17 cellular contexts compared by ENCODE assay signal in the genomic region with DNA sequence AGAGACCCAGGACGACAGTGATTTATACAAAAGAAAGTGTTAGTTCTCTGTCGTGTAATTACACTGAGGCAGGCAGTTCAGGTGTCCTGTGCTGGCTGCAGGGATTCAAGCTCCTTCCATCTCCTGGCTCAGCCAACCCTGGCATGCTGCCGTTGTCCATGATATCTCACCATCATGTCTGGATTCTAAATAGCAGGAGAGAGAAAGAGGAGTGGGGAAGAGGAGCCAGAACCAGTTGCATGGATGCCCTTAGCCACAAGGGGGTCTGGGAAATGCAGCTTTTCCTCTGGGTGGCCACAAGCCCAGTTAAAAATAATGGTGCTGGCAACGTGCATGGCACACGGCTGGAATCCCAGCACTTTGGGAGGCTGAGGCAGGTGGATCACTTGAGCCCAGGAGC. TPM values are rescaled to one million over a fixed set of nuclear protein-coding genes. Genes with fewer than 3 reads are reported as not detected.
DNase-seq lines count a peak whose midpoint lies in the region; ATAC-seq, FAIRE-seq and TF ChIP-seq lines count a peak whose summit lies in the region.
"Had no signal": no experiment of that assay in that cellular context is flagged by ENCODE, and none has a peak within 500 bp of the region (broad histone marks: within the 10 kb centered on the region; RNA-seq: fewer than 3 reads in every experiment).

No MANE protein-coding gene starts in this region.

- WGBS in HepG2 (ENCODE audit: low lambda C conversion rate), result 12% methylated on average over 5 of the region's 5 CpGs
- WGBS in right lobe of liver (ENCODE audit: insufficient coverage, low coverage, low lambda C conversion rate, missing lambda C conversion rate), result 90% methylated on average over 2 of the region's 5 CpGs
- WGBS in trophoblast cell (ENCODE audit: extremely low coverage, insufficient coverage, insufficient read length), result no CpG with 5 or more reads among the region's 5 CpGs

- H3K27me3 ChIP-seq in HepG2 (ENCODE audit: control insufficient read depth in 1 of 2, insufficient read depth in 2 of 2, low read length in 2 of 2) (peaks cover 0 to 1% of the 10 kb centered on the region in 2 experiments; a peak in 2 of 5 replicates), right lobe of liver (no peaks in the 10 kb centered on the region), trophoblast cell (ENCODE audit: insufficient read depth, low read length) (no peaks in the 10 kb centered on the region)
- H3K27me3 ChIP-seq: SJSA1 had no signal

- no peaks in the 10 kb centered on the region for H3K79me1 ChIP-seq in trophoblast cell (ENCODE audit: low read length)

- in situ Hi-C loops in HepG2 (cut with HindIII; ENCODE audit: extremely low pct_ligation_motif_present, low pct_unique_long_range_greater_than_20kb), result no loop called here

- BruUV-seq in HepG2 (replicated peaks; lab: Mats Ljungman, UMichigan), result no TSS peak

- H3K4me3 ChIP-seq in HepG2 (replicated peaks in 1 of 3; ENCODE audit: insufficient read depth in 1 of 3, low read depth in 2 of 3, low read length in 3 of 3) (no peak overlapping the region), right lobe of liver (no peak overlapping the region), trophoblast cell (ENCODE audit: low read depth, low read length) (no peak overlapping the region)
- H3K4me3 ChIP-seq: dorsolateral prefrontal cortex, SJSA1 had no signal

- peaks cover 62% of the 10 kb centered on the region for H3K4me1 ChIP-seq in HepG2 (ENCODE audit: insufficient read depth, low read length)
- H3K4me1 ChIP-seq in right lobe of liver, result no peaks in the 10 kb centered on the region
- peaks cover 0 to 2% of the 10 kb centered on the region in 2 experiments for H3K4me1 ChIP-seq in trophoblast cell (ENCODE audit: control insufficient read depth in 1 of 2, insufficient read depth in 2 of 2, low read length in 2 of 2)
- H3K4me1 ChIP-seq: foreskin keratinocyte, SJSA1 had no signal

- TF ChIP-seq CTCF in HepG2 (CRISPR knock-in tag; IDR thresholded peaks at IDR 0.05) (peak; percentile 56), right lobe of liver (IDR thresholded peaks at IDR 0.05) (no peak), glutamatergic neuron (IDR thresholded peaks at IDR 0.05; ENCODE audit: partially characterized antibody, unreplicated experiment) (no peak)

- ATAC-seq in HepG2 (peak; percentile 86), right lobe of liver (no peak), T-cell (replicated peaks in 1 of 4) (no peak)
- ATAC-seq: foreskin keratinocyte had no signal

- H3K27ac ChIP-seq in HepG2 (ENCODE audit: extremely low read length, insufficient read depth, low read length) (no peak overlapping the region), right lobe of liver (no peak overlapping the region), trophoblast cell (ENCODE audit: low read depth, low read length) (no peak overlapping the region)
- H3K27ac ChIP-seq: dorsolateral prefrontal cortex, foreskin keratinocyte, SJSA1 had no signal

- peak overlapping the region; percentile 92 to 93 for H3K27ac Mint-ChIP-seq in T-cell
- peak overlapping the region; percentile 3 for H3K27ac Mint-ChIP-seq in glutamatergic neuron (ENCODE audit: unreplicated experiment)

- H3K9me3 Mint-ChIP-seq in T-cell, result peaks cover 0 to 3% (median 0%) of the 10 kb centered on the region in 3 donors
- H3K9me3 Mint-ChIP-seq in glutamatergic neuron (ENCODE audit: unreplicated experiment), result no peaks in the 10 kb centered on the region

- CTCF ChIA-PET in HepG2 (lab: Yijun Ruan, JAX; ENCODE audit: low intra/inter-chr PET ratio, low total read pairs), result interaction anchor here (0.7 to 1.3 kb wide), 3 partner anchors 49 to 112 kb away, joined by 3 to 6 read pairs (median 3); partner anchors contain the start of gene KIF22
- CTCF ChIA-PET in T-cell (lab: Charles Lee), result interaction anchor here in 1 of 2 donors (0.6 kb wide), 1 partner anchor 35 kb away, joined by 5 read pairs; no protein-coding TSS in a partner anchor

- intact Hi-C loops in HepG2 (cut with micrococcal nuclease; ENCODE audit: unreplicated experiment) (loop anchor here (5.0 kb wide), 1 partner anchor 56 kb away; the partner anchor contains the start of gene KIF22), right lobe of liver (cut with DNase I) (no loop called here)

- H3K4me2 ChIP-seq in HepG2 (ENCODE audit: low read depth, low read length) (no peak overlapping the region; the same call in 1 of the 2 replicates), trophoblast cell (ENCODE audit: low read length) (no peak overlapping the region)

- no peak overlapping the region for H2AK5ac ChIP-seq in trophoblast cell (ENCODE audit: low read length)

- no peaks in the 10 kb centered on the region for H4K20me1 ChIP-seq in HepG2 (ENCODE audit: insufficient read depth, low read length)

- H2BK5ac ChIP-seq in trophoblast cell (ENCODE audit: low read depth, low read length, poor library complexity), result no peak overlapping the region

- TF ChIP-seq POLR2A in HepG2 (IDR thresholded peaks at IDR 0.05; ENCODE audit: insufficient read depth in 1 of 2, low read depth in 2 of 2, low read length in 2 of 2) (no peak), right lobe of liver (IDR thresholded peaks at IDR 0.05) (no peak)

- no peak overlapping the region for H4K8ac ChIP-seq in trophoblast cell (ENCODE audit: low read depth, low read length)

- POLR2A ChIA-PET in HepG2 (lab: Yijun Ruan, JAX) (interaction anchor here (0.6 to 1.5 kb wide), 3 partner anchors 49 to 69 kb away, joined by 3 read pairs; partner anchors contain the start of gene KIF22), T-cell (lab: Charles Lee) (interaction anchor here (0.6 kb wide), 2 partner anchors 12 to 112 kb away, joined by 3 read pairs; no protein-coding TSS in a partner anchor)

- TF ChIP-seq RAD21 in HepG2 (CRISPR knock-in tag; IDR thresholded peaks at IDR 0.05), result peak; percentile 74

- no peaks in the 10 kb centered on the region for H3K36me3 ChIP-seq in HepG2 (replicated peaks in 1 of 2; ENCODE audit: control insufficient read depth in 1 of 2, insufficient read depth in 2 of 2, low read length in 2 of 2)
- H3K36me3 ChIP-seq in right lobe of liver, result no peaks in the 10 kb centered on the region
- no peaks in the 10 kb centered on the region for H3K36me3 ChIP-seq in trophoblast cell (ENCODE audit: control insufficient read depth in 1 of 2, insufficient read depth in 2 of 2, low read length in 2 of 2)
- H3K36me3 ChIP-seq: SJSA1 had no signal

- no peak for FAIRE-seq in HepG2 (lab: Jason Lieb, UNC)

- H3K4ac ChIP-seq in trophoblast cell (ENCODE audit: low read depth, low read length), result no peak overlapping the region

- no peak overlapping the region for H3K18ac ChIP-seq in trophoblast cell (ENCODE audit: low read length)

- H3K23ac ChIP-seq in trophoblast cell (ENCODE audit: low read length), result no peak overlapping the region

- H2BK120ac ChIP-seq in trophoblast cell (ENCODE audit: insufficient read depth, low read length, poor library complexity), result no peak overlapping the region

- no peak for TF ChIP-seq EP300 in HepG2 (IDR thresholded peaks at IDR 0.05; ENCODE audit: low read depth in 2 of 2, low read length in 2 of 2)
- TF ChIP-seq EP300 in HepG2 (CRISPR knock-in tag; IDR thresholded peaks at IDR 0.05; ENCODE audit: borderline replicate concordance), result no peak

- H3K4me1 Mint-ChIP-seq in T-cell, result peaks cover 67 to 79% (median 74%) of the 10 kb centered on the region in 3 donors
- H3K4me1 Mint-ChIP-seq in glutamatergic neuron (ENCODE audit: low read depth, unreplicated experiment), result no peaks in the 10 kb centered on the region

- H3K79me2 ChIP-seq in HepG2 (ENCODE audit: insufficient read depth, low read length) (no peaks in the 10 kb centered on the region), trophoblast cell (ENCODE audit: control insufficient read depth, insufficient read depth, low read length, poor library complexity) (no peaks in the 10 kb centered on the region)

- no peak overlapping the region for H2BK12ac ChIP-seq in trophoblast cell (ENCODE audit: low read length)

- H3K36me3 Mint-ChIP-seq in T-cell (peaks cover 18% of the 10 kb centered on the region), glutamatergic neuron (ENCODE audit: unreplicated experiment) (no peaks in the 10 kb centered on the region)

- H3K14ac ChIP-seq in trophoblast cell (ENCODE audit: low read length), result no peak overlapping the region

- H3K27me3 Mint-ChIP-seq in T-cell (no peaks in the 10 kb centered on the region), glutamatergic neuron (ENCODE audit: unreplicated experiment) (no peaks in the 10 kb centered on the region)

- no peak overlapping the region for H4K91ac ChIP-seq in trophoblast cell (ENCODE audit: low read depth, low read length)

- DNase-seq in HepG2 (ENCODE audit: low spot score) (peak; percentile 42), right lobe of liver (no peak), T-cell (no peak), glutamatergic neuron (no peak), DMS153 treated with DMSO at 0.1 percent for 48 hours (lab: John Stamatoyannopoulos, UW; ENCODE audit: unreplicated experiment) (no peak), HuH-7 (ENCODE audit: low spot score) (no peak), trophoblast cell (no peak), AG08396 (ENCODE audit: low spot score) (no peak)
- DNase-seq: AML-193, dorsolateral prefrontal cortex, foreskin keratinocyte, Kasumi-1, mesenchymal stem cell, NCI-H187 treated with DMSO at 0.1 percent for 48 hours had no signal

- H3K9ac ChIP-seq in HepG2 (ENCODE audit: insufficient read depth, low read depth, low read length) (no peak overlapping the region), trophoblast cell (ENCODE audit: low read length) (no peak overlapping the region)

- no peak overlapping the region for H4K12ac ChIP-seq in trophoblast cell (ENCODE audit: low read depth, low read length)

- no peaks in the 10 kb centered on the region for H3K9me3 ChIP-seq in HepG2 (ENCODE audit: low read length)
- H3K9me3 ChIP-seq in right lobe of liver, result no peaks in the 10 kb centered on the region
- H3K9me3 ChIP-seq in trophoblast cell (ENCODE audit: insufficient read depth, low read depth, low read length), result no peaks in the 10 kb centered on the region
- H3K9me3 ChIP-seq: SJSA1 had no signal

- H3K4me3 Mint-ChIP-seq in T-cell, result peak overlapping the region in 1 of 3 donors; percentile 10
- no peak overlapping the region for H3K4me3 Mint-ChIP-seq in glutamatergic neuron (ENCODE audit: unreplicated experiment)

- H2AFZ ChIP-seq in HepG2 (ENCODE audit: low read length), result no peak overlapping the region
- H2AFZ ChIP-seq in trophoblast cell (ENCODE audit: insufficient read depth, low read length, poor library complexity), result no peak overlapping the region

RNA-seq across cellular contexts. Expression of gene C16orf54, which starts 9.7 kb away (rescaled TPM):
- not detected in 2 replicates for total RNA-seq in HepG2 (2016; rRNA removed; fragmentation: Illumina TruSeq; extraction: Trizol)
- total RNA-seq in HepG2 (2016; cell fraction: cytosol; rRNA removed; fragmentation: Illumina TruSeq; extraction: Trizol; ENCODE audit: low read depth), result not detected in 2 replicates
- total RNA-seq in HepG2 (2016; cell fraction: insoluble cytoplasmic fraction; rRNA removed; fragmentation: Illumina TruSeq; extraction: Trizol), result not detected in 2 replicates
- not detected in 2 replicates for total RNA-seq in HepG2 (2016; cell fraction: membrane; rRNA removed; fragmentation: Illumina TruSeq; extraction: Trizol)
- not detected in 2 replicates for total RNA-seq in HepG2 (2016; cell fraction: nucleus; rRNA removed; fragmentation: Illumina TruSeq; extraction: Trizol)
- not detected in 2 replicates for polyA plus RNA-seq in HepG2 (2011; rRNA removed)
- not detected in 2 replicates for polyA plus RNA-seq in HepG2 (2011; cell fraction: cytosol; rRNA removed)
- not detected in 2 replicates for polyA plus RNA-seq in HepG2 (2011; cell fraction: nucleus; rRNA removed)
- not detected in 2 replicates for polyA plus RNA-seq in HepG2 (2012)
- not detected in 2 replicates for polyA plus RNA-seq in HepG2 (2016; cell fraction: cytosol; fragmentation: Illumina TruSeq; extraction: Trizol; ENCODE audit: low read depth)
- not detected in 2 replicates for polyA plus RNA-seq in HepG2 (2016; cell fraction: insoluble cytoplasmic fraction; fragmentation: Illumina TruSeq; extraction: Trizol; ENCODE audit: low read depth)
- not detected in 2 replicates for polyA plus RNA-seq in HepG2 (2016; cell fraction: membrane; fragmentation: Illumina TruSeq; extraction: Trizol; ENCODE audit: low read depth)
- polyA plus RNA-seq in HepG2 (2016; cell fraction: nucleus; fragmentation: Illumina TruSeq; extraction: Trizol; ENCODE audit: insufficient read depth, low read depth), result not detected in 2 replicates
- polyA minus RNA-seq in HepG2 (2011; rRNA and poly(A)+ RNA removed; ENCODE audit: low replicate concordance), result not detected in 2 replicates
- not detected in 2 replicates for polyA minus RNA-seq in HepG2 (2011; cell fraction: cytosol; rRNA and poly(A)+ RNA removed)
- not detected in 2 replicates for polyA minus RNA-seq in HepG2 (2011; cell fraction: nucleus; rRNA and poly(A)+ RNA removed)
- total RNA-seq in right lobe of liver, result 1 to 10 TPM in 1 of 6 experiments, under 1 TPM in 5; 0.40 to 1.2 (median 0.66) TPM
- total RNA-seq in T-cell, result 100 to 1,000 TPM; 122 to 194 (median 142) TPM
- total RNA-seq in glutamatergic neuron (ENCODE audit: unreplicated experiment), result not detected
- 0.05 and 0.06 TPM in 2 replicates for polyA plus RNA-seq in trophoblast cell (2013)
- total RNA-seq: foreskin keratinocyte, SJSA1 had no signal
- polyA plus RNA-seq: foreskin keratinocyte had no signal

RNA-seq across cellular contexts. Expression of gene ZG16, which starts 41.9 kb away (rescaled TPM):
- total RNA-seq in HepG2 (2016; rRNA removed; fragmentation: Illumina TruSeq; extraction: Trizol), result 0.07 and 0.15 TPM in 2 replicates
- 0.18 and 0.30 TPM in 2 replicates for total RNA-seq in HepG2 (2016; cell fraction: cytosol; rRNA removed; fragmentation: Illumina TruSeq; extraction: Trizol; ENCODE audit: low read depth)
- total RNA-seq in HepG2 (2016; cell fraction: insoluble cytoplasmic fraction; rRNA removed; fragmentation: Illumina TruSeq; extraction: Trizol), result 0.09 TPM in 2 replicates
- 0.17 and 0.22 TPM in 2 replicates for total RNA-seq in HepG2 (2016; cell fraction: membrane; rRNA removed; fragmentation: Illumina TruSeq; extraction: Trizol)
- not detected in 2 replicates for total RNA-seq in HepG2 (2016; cell fraction: nucleus; rRNA removed; fragmentation: Illumina TruSeq; extraction: Trizol)
- 0.01 and 0.04 TPM in 2 replicates for polyA plus RNA-seq in HepG2 (2011; rRNA removed)
- 0.01 TPM in 1 of 2 replicates, not detected in the other for polyA plus RNA-seq in HepG2 (2011; cell fraction: cytosol; rRNA removed)
- polyA plus RNA-seq in HepG2 (2011; cell fraction: nucleus; rRNA removed), result not detected in 2 replicates
- polyA plus RNA-seq in HepG2 (2012), result 0.11 TPM in 1 of 2 replicates, not detected in the other
- 0.35 and 0.42 TPM in 2 replicates for polyA plus RNA-seq in HepG2 (2016; cell fraction: cytosol; fragmentation: Illumina TruSeq; extraction: Trizol; ENCODE audit: low read depth)
- polyA plus RNA-seq in HepG2 (2016; cell fraction: insoluble cytoplasmic fraction; fragmentation: Illumina TruSeq; extraction: Trizol; ENCODE audit: low read depth), result 0.12 and 0.16 TPM in 2 replicates
- 0.26 and 0.42 TPM in 2 replicates for polyA plus RNA-seq in HepG2 (2016; cell fraction: membrane; fragmentation: Illumina TruSeq; extraction: Trizol; ENCODE audit: low read depth)
- 0.13 TPM in 1 of 2 replicates, not detected in the other for polyA plus RNA-seq in HepG2 (2016; cell fraction: nucleus; fragmentation: Illumina TruSeq; extraction: Trizol; ENCODE audit: insufficient read depth, low read depth)
- 0.05 TPM in 1 of 2 replicates, not detected in the other for polyA minus RNA-seq in HepG2 (2011; rRNA and poly(A)+ RNA removed; ENCODE audit: low replicate concordance)
- polyA minus RNA-seq in HepG2 (2011; cell fraction: cytosol; rRNA and poly(A)+ RNA removed), result not detected in 2 replicates
- polyA minus RNA-seq in HepG2 (2011; cell fraction: nucleus; rRNA and poly(A)+ RNA removed), result not detected in 2 replicates
- 1 to 10 TPM in 4 of 6 experiments, under 1 TPM in 2; 0.06 to 3.1 (median 1.1) TPM for total RNA-seq in right lobe of liver
- total RNA-seq in T-cell, result under 1 TPM in 2 of 5 donors, not detected in 3; 0.09 to 0.15 TPM
- total RNA-seq in glutamatergic neuron (ENCODE audit: unreplicated experiment), result not detected
- polyA plus RNA-seq in trophoblast cell (2013), result 0.01 and 0.05 TPM in 2 replicates
- total RNA-seq: Daoy, dorsolateral prefrontal cortex, foreskin keratinocyte, SJSA1, urinary bladder had no signal
- polyA plus RNA-seq: urinary bladder had no signal

RNA-seq across cellular contexts. Expression of gene KIF22, which starts 54.4 kb away (rescaled TPM):
- total RNA-seq in HepG2 (2016; rRNA removed; fragmentation: Illumina TruSeq; extraction: Trizol) (103 and 118 TPM in 2 replicates), right lobe of liver (10 to 100 TPM in 5 of 6 experiments, 1 to 10 TPM in 1; 9.8 to 27.1 (median 24.7) TPM), T-cell (10 to 100 TPM; 84.1 to 95.2 (median 84.9) TPM), glutamatergic neuron (ENCODE audit: unreplicated experiment) (31.9 TPM)
- total RNA-seq in HepG2 (2016; cell fraction: cytosol; rRNA removed; fragmentation: Illumina TruSeq; extraction: Trizol; ENCODE audit: low read depth), result 18.5 and 19.7 TPM in 2 replicates
- total RNA-seq in HepG2 (2016; cell fraction: insoluble cytoplasmic fraction; rRNA removed; fragmentation: Illumina TruSeq; extraction: Trizol), result 91.9 and 121 TPM in 2 replicates
- 25.3 and 25.9 TPM in 2 replicates for total RNA-seq in HepG2 (2016; cell fraction: membrane; rRNA removed; fragmentation: Illumina TruSeq; extraction: Trizol)
- total RNA-seq in HepG2 (2016; cell fraction: nucleus; rRNA removed; fragmentation: Illumina TruSeq; extraction: Trizol), result 125 and 140 TPM in 2 replicates
- polyA plus RNA-seq in HepG2 (2011; rRNA removed), result 68.4 and 95.8 TPM in 2 replicates
- polyA plus RNA-seq in HepG2 (2011; cell fraction: cytosol; rRNA removed), result 37.5 and 70.2 TPM in 2 replicates
- polyA plus RNA-seq in HepG2 (2011; cell fraction: nucleus; rRNA removed), result 159 and 266 TPM in 2 replicates
- polyA plus RNA-seq in HepG2 (2012), result 32.0 and 51.7 TPM in 2 replicates
- polyA plus RNA-seq in HepG2 (2016; cell fraction: cytosol; fragmentation: Illumina TruSeq; extraction: Trizol; ENCODE audit: low read depth), result 11.4 and 13.1 TPM in 2 replicates
- 85.0 and 106 TPM in 2 replicates for polyA plus RNA-seq in HepG2 (2016; cell fraction: insoluble cytoplasmic fraction; fragmentation: Illumina TruSeq; extraction: Trizol; ENCODE audit: low read depth)
- 15.8 and 19.2 TPM in 2 replicates for polyA plus RNA-seq in HepG2 (2016; cell fraction: membrane; fragmentation: Illumina TruSeq; extraction: Trizol; ENCODE audit: low read depth)
- 240 and 250 TPM in 2 replicates for polyA plus RNA-seq in HepG2 (2016; cell fraction: nucleus; fragmentation: Illumina TruSeq; extraction: Trizol; ENCODE audit: insufficient read depth, low read depth)
- 158 and 325 TPM in 2 replicates for polyA minus RNA-seq in HepG2 (2011; rRNA and poly(A)+ RNA removed; ENCODE audit: low replicate concordance)
- polyA minus RNA-seq in HepG2 (2011; cell fraction: cytosol; rRNA and poly(A)+ RNA removed), result 28.8 and 45.0 TPM in 2 replicates
- polyA minus RNA-seq in HepG2 (2011; cell fraction: nucleus; rRNA and poly(A)+ RNA removed), result 109 and 117 TPM in 2 replicates
- polyA plus RNA-seq in trophoblast cell (2013), result 75.9 and 76.3 TPM in 2 replicates

RNA-seq across cellular contexts. Expression of gene QPRT, which starts 57.1 kb away (rescaled TPM):
- total RNA-seq in HepG2 (2016; rRNA removed; fragmentation: Illumina TruSeq; extraction: Trizol) (218 and 244 TPM in 2 replicates), right lobe of liver (100 to 1,000 TPM in 5 of 6 experiments, 10 to 100 TPM in 1; 95.2 to 154 (median 128) TPM), T-cell (1 to 10 TPM; 1.4 to 2.5 (median 2.1) TPM), glutamatergic neuron (ENCODE audit: unreplicated experiment) (34.7 TPM)
- total RNA-seq in HepG2 (2016; cell fraction: cytosol; rRNA removed; fragmentation: Illumina TruSeq; extraction: Trizol; ENCODE audit: low read depth), result 87.1 and 92.9 TPM in 2 replicates
- 223 and 253 TPM in 2 replicates for total RNA-seq in HepG2 (2016; cell fraction: insoluble cytoplasmic fraction; rRNA removed; fragmentation: Illumina TruSeq; extraction: Trizol)
- 152 and 159 TPM in 2 replicates for total RNA-seq in HepG2 (2016; cell fraction: membrane; rRNA removed; fragmentation: Illumina TruSeq; extraction: Trizol)
- total RNA-seq in HepG2 (2016; cell fraction: nucleus; rRNA removed; fragmentation: Illumina TruSeq; extraction: Trizol), result 99.3 and 115 TPM in 2 replicates
- polyA plus RNA-seq in HepG2 (2011; rRNA removed), result 130 and 137 TPM in 2 replicates
- 103 and 170 TPM in 2 replicates for polyA plus RNA-seq in HepG2 (2011; cell fraction: cytosol; rRNA removed)
- polyA plus RNA-seq in HepG2 (2011; cell fraction: nucleus; rRNA removed), result 80.0 and 88.2 TPM in 2 replicates
- polyA plus RNA-seq in HepG2 (2012), result 123 and 130 TPM in 2 replicates
- polyA plus RNA-seq in HepG2 (2016; cell fraction: cytosol; fragmentation: Illumina TruSeq; extraction: Trizol; ENCODE audit: low read depth), result 105 and 118 TPM in 2 replicates
- polyA plus RNA-seq in HepG2 (2016; cell fraction: insoluble cytoplasmic fraction; fragmentation: Illumina TruSeq; extraction: Trizol; ENCODE audit: low read depth), result 245 and 255 TPM in 2 replicates
- polyA plus RNA-seq in HepG2 (2016; cell fraction: membrane; fragmentation: Illumina TruSeq; extraction: Trizol; ENCODE audit: low read depth), result 133 and 135 TPM in 2 replicates
- polyA plus RNA-seq in HepG2 (2016; cell fraction: nucleus; fragmentation: Illumina TruSeq; extraction: Trizol; ENCODE audit: insufficient read depth, low read depth), result 215 and 218 TPM in 2 replicates
- polyA minus RNA-seq in HepG2 (2011; rRNA and poly(A)+ RNA removed; ENCODE audit: low replicate concordance), result 1.2 and 248 TPM in 2 replicates
- polyA minus RNA-seq in HepG2 (2011; cell fraction: cytosol; rRNA and poly(A)+ RNA removed), result 160 and 171 TPM in 2 replicates
- 30.1 and 34.9 TPM in 2 replicates for polyA minus RNA-seq in HepG2 (2011; cell fraction: nucleus; rRNA and poly(A)+ RNA removed)
- 258 and 266 TPM in 2 replicates for polyA plus RNA-seq in trophoblast cell (2013)

Comparison
In these comparisons a context has a peak if more than half of its experiments do, and no peak if none do; other contexts are left out.
1. RNA of gene C16orf54, which starts 9.7 kb away (total RNA-seq): 122 to 194 TPM in T-cell; 0.40 to 1.2 TPM in right lobe of liver, not detected in HepG2 and not detected in glutamatergic neuron (single experiment); every median in the first group is over 10 times any median in the second.